Comparison of ENCODE assay signal across 28 cellular contexts in genomic region chr18:36535202-36535935, GRCh38.
"Had no signal": no experiment of that assay in that cellular context is flagged by ENCODE, and none has a peak within 500 bp of the region (broad histone marks: within the 10 kb centered on the region; RNA-seq: fewer than 3 reads in every experiment).

No MANE protein-coding gene starts in this region.

- H3K36me3 Mint-ChIP-seq: activated naive CD4-positive, alpha-beta T cell treated with anti-CD3 and anti-CD28 coated beads, Interleukin-2, amount 50 U/mL, for 72 hours; stimulated activated naive B cell treated with anti-CD40 and anti-IgM and Interleukin-4, amounts not matched to agents 10 μg/mL and 1 μg/mL and 100 μg/mL, for 72 hours had no signal

- FAIRE-seq: keratinocyte had no signal

- H3K4me3 Mint-ChIP-seq: activated CD8-positive, alpha-beta T cell treated with anti-CD3 and anti-CD28 coated beads for 36 hours; activated T-cell treated with anti-CD3 and anti-CD28 coated beads, Interleukin-2, amount 50 U/mL, for 4 hours; dendritic cell treated with granulocyte-macrophage colony-stimulating factor and Interleukin-4, amounts not matched to agents 40 ng/mL and 50 ng/mL, for 4 days; nephron; stimulated activated naive B cell treated with anti-CD40 and anti-IgM and Interleukin-4, amounts not matched to agents 10 μg/mL and 1 μg/mL and 100 μg/mL, for 72 hours; T-helper 17 cell had no signal

- H3K4me1 ChIP-seq: breast epithelium, gastroesophageal sphincter, psoas muscle, right atrium auricular region, upper lobe of right lung had no signal

- ATAC-seq: activated CD8-positive, alpha-beta T cell treated with anti-CD3 and anti-CD28 coated beads for 36 hours; activated naive CD4-positive, alpha-beta T cell treated with anti-CD3 and anti-CD28 coated beads, Interleukin-2, amount 50 U/mL, for 72 hours; activated T-cell treated with anti-CD3 and anti-CD28 coated beads, Interleukin-2, amount 50 U/mL, for 4 hours; gastroesophageal sphincter; left colon; psoas muscle; stimulated activated naive B cell treated with anti-CD40 and anti-IgM and Interleukin-4, amounts not matched to agents 10 μg/mL and 1 μg/mL and 100 μg/mL, for 72 hours; T-helper 17 cell; upper lobe of right lung had no signal

- H3K27ac Mint-ChIP-seq: activated CD8-positive, alpha-beta T cell treated with anti-CD3 and anti-CD28 coated beads for 36 hours; activated naive CD4-positive, alpha-beta T cell treated with anti-CD3 and anti-CD28 coated beads, Interleukin-2, amount 50 U/mL, for 72 hours; activated T-helper 2 cell treated with anti-CD3 and anti-CD28 coated beads, Interferon-gamma antibody, Interleukin-2, Interleukin-4, amounts not matched to agents 10 μg/mL and 5 μg/mL and 100 μg/mL, durations not matched to agents 14 hours and 24 hours and 36 hours; dendritic cell treated with granulocyte-macrophage colony-stimulating factor and Interleukin-4, amounts not matched to agents 40 ng/mL and 50 ng/mL, for 4 days; nephron; stimulated activated naive B cell treated with anti-CD40 and anti-IgM and Interleukin-4, amounts not matched to agents 10 μg/mL and 1 μg/mL and 100 μg/mL, for 72 hours; T-helper 17 cell had no signal

- H3K27ac ChIP-seq: breast epithelium, gastroesophageal sphincter, hepatocyte, ovary, psoas muscle, right atrium auricular region, suprapubic skin, tibial artery, upper lobe of right lung, WERI-Rb-1 had no signal

- H3K4me1 Mint-ChIP-seq: nephron had no signal

- H3K27me3 Mint-ChIP-seq: activated CD8-positive, alpha-beta T cell treated with anti-CD3 and anti-CD28 coated beads for 36 hours; dendritic cell treated with granulocyte-macrophage colony-stimulating factor and Interleukin-4, amounts not matched to agents 40 ng/mL and 50 ng/mL, for 4 days had no signal

- H3K36me3 ChIP-seq: breast epithelium, gastroesophageal sphincter, ovary, right atrium auricular region, suprapubic skin, tibial artery, upper lobe of right lung, WERI-Rb-1 had no signal

- H3K27me3 ChIP-seq: breast epithelium, gastroesophageal sphincter, hepatocyte, ovary, right atrium auricular region, suprapubic skin, tibial artery, upper lobe of right lung had no signal

- H3K9me3 Mint-ChIP-seq: activated CD8-positive, alpha-beta T cell treated with anti-CD3 and anti-CD28 coated beads for 36 hours; activated naive CD4-positive, alpha-beta T cell treated with anti-CD3 and anti-CD28 coated beads, Interleukin-2, amount 50 U/mL, for 72 hours; activated T-cell treated with anti-CD3 and anti-CD28 coated beads, Interleukin-2, amount 50 U/mL, for 4 hours; activated T-helper 2 cell treated with anti-CD3 and anti-CD28 coated beads, Interferon-gamma antibody, Interleukin-2, Interleukin-4, amounts not matched to agents 10 μg/mL and 5 μg/mL and 100 μg/mL, durations not matched to agents 14 hours and 24 hours and 36 hours; dendritic cell treated with granulocyte-macrophage colony-stimulating factor and Interleukin-4, amounts not matched to agents 40 ng/mL and 50 ng/mL, for 4 days; nephron; stimulated activated naive B cell treated with anti-CD40 and anti-IgM and Interleukin-4, amounts not matched to agents 10 μg/mL and 1 μg/mL and 100 μg/mL, for 72 hours had no signal

- H3K9me3 ChIP-seq: breast epithelium, gastroesophageal sphincter, ovary, psoas muscle, right atrium auricular region, suprapubic skin, tibial artery, upper lobe of right lung had no signal

- H3K4me3 ChIP-seq: breast epithelium, gastroesophageal sphincter, hepatocyte, ovary, psoas muscle, right atrium auricular region, suprapubic skin, tibial artery, upper lobe of right lung had no signal

- DNase-seq: activated CD4-positive, alpha-beta T cell treated with anti-CD3 and anti-CD28 coated beads for 1 hour; activated CD4-positive, alpha-beta T cell treated with anti-CD3 and anti-CD28 coated beads, Interleukin-2, amount 50 U/mL, for 1 hour; activated CD8-positive, alpha-beta T cell treated with anti-CD3 and anti-CD28 coated beads for 36 hours; activated T-cell treated with anti-CD3 and anti-CD28 coated beads, Interleukin-2, amount 50 U/mL, for 4 hours; central memory CD4-positive, alpha-beta T cell; effector CD4-positive, alpha-beta T cell; left colon; mammary epithelial cell; ovary; psoas muscle; stimulated activated CD4-positive, alpha-beta T cell treated with anti-CD3 and anti-CD28 coated beads, Interleukin-15, amount 100 ng/mL, for 24 hours; stimulated activated CD4-positive, alpha-beta T cell treated with anti-CD3 and anti-CD28 coated beads, Interleukin-2, amount 100 ng/mL, for 24 hours; stimulated activated naive B cell treated with anti-CD40 and anti-IgM and Interleukin-4, amounts not matched to agents 10 μg/mL and 1 μg/mL and 100 μg/mL, for 72 hours; T-helper 17 cell; T1000; tibial artery; upper lobe of right lung; WERI-Rb-1 had no signal
